In genomic region chr13:25783480-25784081, GRCh38 we compare ENCODE assay signal across 24 cellular contexts.
DNase-seq lines count a peak whose midpoint lies in the region; ATAC-seq, FAIRE-seq and TF ChIP-seq lines count a peak whose summit lies in the region.
"Had no signal": no experiment of that assay in that cellular context is flagged by ENCODE, and none has a peak within 500 bp of the region (broad histone marks: within the 10 kb centered on the region; RNA-seq: fewer than 3 reads in every experiment).

No MANE protein-coding gene starts in this region.

- no peaks in the 10 kb centered on the region for H3K9me3 ChIP-seq in esophagus muscularis mucosa
- H3K9me3 ChIP-seq: breast epithelium, heart right ventricle, MG63, prostate gland had no signal

- WGBS in esophagus muscularis mucosa = 62% methylated on average over 5 of the region's 5 CpGs

- peaks cover 0 to 2% (median 0%) of the 10 kb centered on the region in 4 donors for H3K27me3 ChIP-seq in esophagus muscularis mucosa
- H3K27me3 ChIP-seq: breast epithelium, MG63 had no signal

- ATAC-seq in HG02885 (IDR thresholded peaks at IDR 0.05; ENCODE audit: poor library complexity, unreplicated experiment) = no peak
- ATAC-seq: activated naive CD8-positive, alpha-beta T cell treated with anti-CD3 and anti-CD28 coated beads, Interleukin-2, amount 50 U/mL, for 24 hours; heart right ventricle; Right ventricle myocardium inferior had no signal

- intact Hi-C loops in esophagus muscularis mucosa (cut with DNase I) = no loop called here

- H3K27me3 Mint-ChIP-seq in mesothelial cell of epicardium (ENCODE audit: low read depth) = no peaks in the 10 kb centered on the region
- H3K27me3 Mint-ChIP-seq: stimulated activated naive CD8-positive, alpha-beta T cell treated with anti-CD3 and anti-CD28 coated beads, Interleukin-15, Interleukin-2, amounts not matched to agents 100 ng/mL and 50 ng/mL, for 24 hours had no signal

- H3K27ac ChIP-seq in esophagus muscularis mucosa (replicated peaks in 1 of 4) = no peak overlapping the region
- H3K27ac ChIP-seq: breast epithelium, GM23248, heart right ventricle, prostate gland, skin epidermis had no signal

- no peak for TF ChIP-seq POLR2A in H54 (IDR thresholded peaks at IDR 0.05; ENCODE audit: low read depth, low read length)
- TF ChIP-seq POLR2A in esophagus muscularis mucosa (IDR thresholded peaks at IDR 0.05; ENCODE audit: low read depth) = no peak

- H3K4me1 Mint-ChIP-seq in mesothelial cell of epicardium = peaks cover 36% of the 10 kb centered on the region
- H3K4me1 Mint-ChIP-seq: activated naive CD8-positive, alpha-beta T cell treated with anti-CD3 and anti-CD28 coated beads, Interleukin-2, amount 50 U/mL, for 24 hours had no signal

- peak overlapping the region; percentile 59 for H3K27ac Mint-ChIP-seq in mesothelial cell of epicardium
- H3K27ac Mint-ChIP-seq: activated naive CD8-positive, alpha-beta T cell treated with anti-CD3 and anti-CD28 coated beads, Interleukin-2, amount 50 U/mL, for 24 hours; stimulated activated naive CD8-positive, alpha-beta T cell treated with anti-CD3 and anti-CD28 coated beads, Interleukin-15, Interleukin-2, amounts not matched to agents 100 ng/mL and 50 ng/mL, for 24 hours had no signal

- H3K4me1 ChIP-seq in esophagus muscularis mucosa = no peaks in the 10 kb centered on the region
- H3K4me1 ChIP-seq: breast epithelium, heart right ventricle, prostate gland had no signal

- TF ChIP-seq EP300 in esophagus muscularis mucosa (IDR thresholded peaks at IDR 0.05) = no peak

- no peak overlapping the region for H3K4me3 ChIP-seq in esophagus muscularis mucosa
- H3K4me3 ChIP-seq: breast epithelium, GM23248, heart right ventricle, MG63, prostate gland, skin epidermis had no signal

- TF ChIP-seq CTCF in mesothelial cell of epicardium (IDR thresholded peaks at IDR 0.05; ENCODE audit: unreplicated experiment) (no peak), esophagus muscularis mucosa (IDR thresholded peaks at IDR 0.05) (no peak)

- no peaks in the 10 kb centered on the region for H3K9me3 Mint-ChIP-seq in mesothelial cell of epicardium
- H3K9me3 Mint-ChIP-seq: activated naive CD8-positive, alpha-beta T cell treated with anti-CD3 and anti-CD28 coated beads, Interleukin-2, amount 50 U/mL, for 24 hours; stimulated activated naive CD8-positive, alpha-beta T cell treated with anti-CD3 and anti-CD28 coated beads, Interleukin-15, Interleukin-2, amounts not matched to agents 100 ng/mL and 50 ng/mL, for 24 hours had no signal

- H3K36me3 Mint-ChIP-seq in mesothelial cell of epicardium = no peaks in the 10 kb centered on the region

- no peaks in the 10 kb centered on the region for H3K36me3 ChIP-seq in esophagus muscularis mucosa
- H3K36me3 ChIP-seq: breast epithelium, heart right ventricle, MG63, prostate gland had no signal

- no peak overlapping the region for H3K4me3 Mint-ChIP-seq in mesothelial cell of epicardium
- H3K4me3 Mint-ChIP-seq: activated naive CD8-positive, alpha-beta T cell treated with anti-CD3 and anti-CD28 coated beads, Interleukin-2, amount 50 U/mL, for 24 hours; stimulated activated naive CD8-positive, alpha-beta T cell treated with anti-CD3 and anti-CD28 coated beads, Interleukin-15, Interleukin-2, amounts not matched to agents 100 ng/mL and 50 ng/mL, for 24 hours had no signal

- no peak for FAIRE-seq in H54 (lab: Jason Lieb, UNC)
- FAIRE-seq: endometrium, GM12892 had no signal

- DNase-seq in DMS53 treated with DMSO at 0.1 percent for 48 hours (lab: John Stamatoyannopoulos, UW; ENCODE audit: unreplicated experiment) (peak; percentile 16), NCI-H187 treated with DMSO at 0.1 percent for 48 hours (lab: John Stamatoyannopoulos, UW) (peak; percentile 71), NCI-H524 treated with DMSO at 0.1 percent for 48 hours (lab: John Stamatoyannopoulos, UW) (peak; percentile 79), mesothelial cell of epicardium (ENCODE audit: low spot score in 2 of 2, unreplicated experiment in 2 of 2) (no peak), H54 (ENCODE audit: insufficient read length, low spot score) (no peak), esophagus muscularis mucosa (ENCODE audit: extremely low spot score) (no peak)
- no peak for DNase-seq in activated CD4-positive, alpha-beta T cell treated with anti-CD3 and anti-CD28 coated beads, Interleukin-2, amount 50 U/mL, for 4 hours
- DNase-seq: activated effector memory CD4-positive, alpha-beta T cell treated with anti-CD3 and anti-CD28 coated beads, Interleukin-2, amount 50 U/mL, for 16 hours; activated naive CD8-positive, alpha-beta T cell treated with anti-CD3 and anti-CD28 coated beads, Interleukin-2, amount 50 U/mL, for 24 hours; cortex of kidney; GM23248; heart right ventricle; MG63; NCI-H446; stimulated activated CD4-positive, alpha-beta T cell treated with anti-CD3 and anti-CD28 coated beads, Interleukin-4, amount 100 ng/mL, for 1 hour; T-helper 1 cell had no signal

Comparison
In these comparisons a context has a peak if more than half of its experiments do, and no peak if none do; other contexts are left out.
1. DNase-seq: peak in DMS53 treated with DMSO at 0.1 percent for 48 hours (single experiment), NCI-H187 treated with DMSO at 0.1 percent for 48 hours (single experiment) and NCI-H524 treated with DMSO at 0.1 percent for 48 hours (single experiment); none in mesothelial cell of epicardium (0 of 2), H54 (single experiment), esophagus muscularis mucosa (single experiment) and activated CD4-positive, alpha-beta T cell treated with anti-CD3 and anti-CD28 coated beads, Interleukin-2, amount 50 U/mL, for 4 hours (0 of 2).